7 cellular contexts compared by ENCODE assay signal in the genomic region with DNA sequence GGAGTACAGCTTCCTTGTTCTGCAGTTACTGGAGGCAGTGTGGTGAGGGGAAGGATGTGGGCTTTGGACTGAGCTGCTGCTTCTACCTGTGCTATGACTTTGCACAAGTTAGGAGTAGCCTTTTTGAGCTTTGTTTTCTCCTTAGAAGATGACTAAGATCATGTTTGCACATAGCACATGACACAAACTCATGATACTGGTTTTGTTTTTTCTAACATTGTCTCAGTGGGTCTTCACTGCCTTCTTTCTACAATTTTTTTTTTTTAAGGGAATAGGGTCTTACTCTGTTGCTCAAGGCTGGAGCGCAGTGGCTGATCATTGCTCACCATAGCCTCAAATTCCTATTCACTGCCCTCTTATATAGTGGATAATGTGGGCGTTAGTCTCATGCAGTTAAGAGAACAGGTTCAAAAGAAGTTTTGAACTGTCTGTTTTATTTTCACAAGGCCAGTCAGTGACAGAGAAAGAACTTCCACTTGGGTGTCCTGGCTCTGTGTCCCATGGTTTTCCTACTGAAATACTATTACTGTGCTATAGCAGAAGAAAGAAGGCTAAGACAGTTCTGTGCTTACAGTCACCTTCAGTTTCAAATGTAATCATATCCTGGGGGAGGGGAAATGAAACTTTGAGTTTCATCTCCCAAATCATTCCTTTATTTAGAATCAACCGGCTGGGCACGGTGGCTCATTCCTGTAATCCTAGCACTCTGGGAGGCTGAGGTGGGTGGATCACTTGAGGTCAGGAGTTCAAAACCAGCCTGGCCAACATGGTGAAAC.
DNase-seq lines count a peak whose midpoint lies in the region; ATAC-seq and TF ChIP-seq lines count a peak whose summit lies in the region.

No MANE protein-coding gene starts in this region.

- H3K9me3 ChIP-seq in RWPE2 (ENCODE audit: severe bottlenecking): no peaks in the 10 kb centered on the region
- H3K9me3 ChIP-seq in neutrophil: no peaks in the 10 kb centered on the region

- H3K4me1 ChIP-seq in RWPE2 (ENCODE audit: insufficient read depth, poor library complexity, severe bottlenecking) (no peaks in the 10 kb centered on the region), neutrophil (ENCODE audit: control insufficient read depth in 1 of 2, insufficient read depth in 1 of 2, low read depth in 1 of 2, low read length in 1 of 2) (peaks cover 8 to 12% of the 10 kb centered on the region in 2 experiments)

- H3K27me3 ChIP-seq in RWPE2 (ENCODE audit: insufficient read depth, poor library complexity, severe bottlenecking): no peaks in the 10 kb centered on the region
- no peaks in the 10 kb centered on the region for H3K27me3 ChIP-seq in neutrophil

- H3K36me3 ChIP-seq in RWPE2 (ENCODE audit: low read depth): no peaks in the 10 kb centered on the region
- H3K36me3 ChIP-seq in neutrophil: no peaks in the 10 kb centered on the region

- ATAC-seq in GM19023 (IDR thresholded peaks at IDR 0.05; ENCODE audit: unreplicated experiment) (peak; percentile 64), HG02798 (IDR thresholded peaks at IDR 0.05; ENCODE audit: poor library complexity, unreplicated experiment) (peak; percentile 52), RWPE2 (ENCODE audit: low read depth) (peak; percentile 41; the same call in 1 of the 3 replicates)

- DNase-seq in RWPE2 (ENCODE audit: low spot score): no peak
- no peak for DNase-seq in midbrain (lab: John Stamatoyannopoulos, UW)
- DNase-seq in NCI-H345 (lab: John Stamatoyannopoulos, UW): no peak
- no peak for DNase-seq in ecto neural progenitor cell (ENCODE audit: low spot score)

- H3K27ac ChIP-seq in RWPE2 (ENCODE audit: poor library complexity, severe bottlenecking) (no peak overlapping the region), neutrophil (peak overlapping the region; percentile 41)

- TF ChIP-seq CTCF in RWPE2 (IDR thresholded peaks at IDR 0.05; ENCODE audit: poor library complexity, severe bottlenecking) (no peak), neutrophil (IDR thresholded peaks at IDR 0.05) (no peak)

- no peak overlapping the region for H3K4me3 ChIP-seq in RWPE2 (ENCODE audit: severe bottlenecking)
- no peak overlapping the region for H3K4me3 ChIP-seq in neutrophil (ENCODE audit: low read depth in 1 of 2, low read length in 1 of 2)
